ENCODE assay signal across 1 cellular context in the genomic region with DNA sequence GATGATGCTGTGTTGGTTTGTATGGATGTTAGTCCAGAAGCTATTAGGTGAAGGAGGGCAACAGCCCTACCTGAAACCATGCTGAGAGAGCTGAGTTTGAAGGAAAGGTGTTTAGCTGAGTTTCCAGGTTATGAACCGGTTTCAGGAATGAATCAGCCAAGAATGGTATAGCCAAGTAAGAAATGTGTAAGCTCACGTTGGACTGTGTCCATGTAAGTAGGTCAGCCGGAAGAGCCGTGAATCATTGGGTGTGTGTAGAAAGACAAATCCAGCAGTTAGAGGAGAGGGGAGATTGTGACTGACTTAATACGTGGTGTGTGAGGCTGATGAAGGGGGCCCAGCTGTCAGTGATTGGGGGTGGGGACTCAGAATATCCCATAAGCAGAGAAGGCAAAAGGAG.
TF ChIP-seq lines count a peak whose summit lies in the region.

No MANE protein-coding gene starts in this region.

TF ChIP-seq in IMR-90, 13 proteins besides CTCF, POLR2A, EP300 and RAD21 (continued from another document):
- TF ChIP-seq MAFK (IDR thresholded peaks at IDR 0.05; ENCODE audit: low read depth, low read length), result no peak
- no peak for TF ChIP-seq MXI1 (IDR thresholded peaks at IDR 0.05; ENCODE audit: borderline replicate concordance, low read depth, low read length)
TF ChIP-seq in IMR-90: peak in this region for 0.
